In the genomic region with DNA sequence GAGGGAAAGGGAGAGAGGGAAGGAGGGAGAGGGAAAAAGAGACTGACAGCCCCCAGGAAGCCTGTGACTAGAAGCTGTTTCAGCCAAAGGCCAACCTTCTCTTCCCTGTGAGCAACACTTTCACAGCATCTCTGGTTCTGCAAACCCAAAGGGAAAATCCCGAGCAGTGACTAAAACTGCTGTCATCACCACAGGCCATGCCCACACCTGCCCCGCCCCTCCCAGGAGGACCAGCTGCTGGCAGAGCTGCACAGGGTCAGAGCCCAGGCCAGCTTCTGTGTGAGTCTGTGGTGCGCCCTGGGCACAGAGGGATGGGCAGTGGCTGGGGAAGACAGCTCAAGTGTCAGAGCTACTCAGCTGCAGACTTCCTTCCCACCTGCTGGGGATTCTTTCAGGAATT, we compare ENCODE assay signal across 10 cellular contexts.
DNase-seq lines count a peak whose midpoint lies in the region; ATAC-seq, FAIRE-seq and TF ChIP-seq lines count a peak whose summit lies in the region.
"Had no signal": no experiment of that assay in that cellular context is flagged by ENCODE, and none has a peak within 500 bp of the region (broad histone marks: within the 10 kb centered on the region; RNA-seq: fewer than 3 reads in every experiment).

No MANE protein-coding gene starts in this region.

- TF ChIP-seq CTCF in vagina (IDR thresholded peaks at IDR 0.05): no peak

- TF ChIP-seq POLR2A in H54 (IDR thresholded peaks at IDR 0.05; ENCODE audit: low read depth, low read length): no peak
- TF ChIP-seq POLR2A in vagina (IDR thresholded peaks at IDR 0.05): no peak

- DNase-seq in H54 (ENCODE audit: insufficient read length, low spot score): peak; percentile 89
- DNase-seq in SJSA1 (ENCODE audit: low read depth in 1 of 2, low spot score in 2 of 2): peak; percentile 36 to 69
- peak; percentile 42 for DNase-seq in fibroblast of peridontal ligament (ENCODE audit: extremely low read depth)
- DNase-seq in stimulated activated CD4-positive, alpha-beta T cell treated with anti-CD3 and anti-CD28 coated beads, Interleukin-1b, Interleukin-23, amount 100 ng/mL, for 48 hours: peak; percentile 80
- DNase-seq in KG1 (lab: John Stamatoyannopoulos, UW): no peak
- no peak for DNase-seq in vagina (ENCODE audit: extremely low spot score in 2 of 2)
- DNase-seq in Right ventricle myocardium superior: no peak
- DNase-seq in Kasumi-1 (lab: John Stamatoyannopoulos, UW): no peak
- DNase-seq: testis had no signal

- H3K9me3 ChIP-seq in SJSA1 (replicated peaks): no peaks in the 10 kb centered on the region; the same call in 1 of the 2 replicates
- no peaks in the 10 kb centered on the region for H3K9me3 ChIP-seq in vagina
- H3K9me3 ChIP-seq: testis had no signal

- H3K27ac ChIP-seq in SJSA1 (no peak overlapping the region), vagina (no peak overlapping the region)
- H3K27ac ChIP-seq: testis had no signal

- ATAC-seq in Right ventricle myocardium superior (ENCODE audit: poor library complexity): no peak

- FAIRE-seq in H54 (lab: Jason Lieb, UNC): peak; percentile 89
- FAIRE-seq: islet of Langerhans had no signal

- H3K36me3 ChIP-seq in SJSA1 (no peaks in the 10 kb centered on the region), vagina (no peaks in the 10 kb centered on the region)

- H3K4me1 ChIP-seq in SJSA1 (replicated peaks) (peaks cover 6% of the 10 kb centered on the region), vagina (no peaks in the 10 kb centered on the region)
- H3K4me1 ChIP-seq: testis had no signal

- H3K27me3 ChIP-seq in SJSA1 (replicated peaks) (peaks cover 21% of the 10 kb centered on the region), vagina (no peaks in the 10 kb centered on the region)
- H3K27me3 ChIP-seq: testis had no signal

- no peak overlapping the region for H3K4me3 ChIP-seq in SJSA1
- H3K4me3 ChIP-seq in vagina: no peak overlapping the region
- H3K4me3 ChIP-seq: testis had no signal

- intact Hi-C loops in vagina (cut with DNase I): no loop called here
- intact Hi-C loops in Right ventricle myocardium superior (cut with DNase I): no loop called here

Comparison
In these comparisons a context has a peak if more than half of its experiments do, and no peak if none do; other contexts are left out.
1. DNase-seq: peak in H54 (single experiment), SJSA1 (2 of 2), fibroblast of peridontal ligament (single experiment) and stimulated activated CD4-positive, alpha-beta T cell treated with anti-CD3 and anti-CD28 coated beads, Interleukin-1b, Interleukin-23, amount 100 ng/mL, for 48 hours (single experiment); none in KG1 (single experiment), vagina (0 of 2), Right ventricle myocardium superior (single experiment) and Kasumi-1 (0 of 2).